16 cellular contexts compared by ENCODE assay signal in genomic region chr7:41006591-41006990, GRCh38.
DNase-seq lines count a peak whose midpoint lies in the region; ATAC-seq, FAIRE-seq and TF ChIP-seq lines count a peak whose summit lies in the region.
"Had no signal": no experiment of that assay in that cellular context is flagged by ENCODE, and none has a peak within 500 bp of the region (broad histone marks: within the 10 kb centered on the region; RNA-seq: fewer than 3 reads in every experiment).

No MANE protein-coding gene starts in this region.

- H3K4me1 ChIP-seq in A549: peaks cover 30% of the 10 kb centered on the region
- H3K4me1 ChIP-seq: stomach had no signal

- POLR2A ChIA-PET in A549 (lab: Yijun Ruan, JAX): no interaction called here

- TF ChIP-seq CTCF in A549 (IDR thresholded peaks at IDR 0.05) (no peak), LNCaP clone FGC (IDR thresholded peaks at IDR 0.05; ENCODE audit: control insufficient read depth, extremely low read depth, insufficient read depth) (no peak)

- no peaks in the 10 kb centered on the region; the same call in 2 of the 3 replicates for H3K9me3 ChIP-seq in A549
- H3K9me3 ChIP-seq: gastrocnemius medialis, vagina had no signal

- peak overlapping the region; percentile 5; the same call in 1 of the 3 replicates for H3K4me2 ChIP-seq in A549

- 6% methylated on average over 2 of the region's 2 CpGs for WGBS in A549 (ENCODE audit: missing lambda C conversion rate)

- H3K4me3 ChIP-seq in A549: no peak overlapping the region
- H3K4me3 ChIP-seq in LNCaP clone FGC (ENCODE audit: low read depth, low read length): no peak overlapping the region
- H3K4me3 ChIP-seq: gastrocnemius medialis, stomach, vagina had no signal

- no peak for TF ChIP-seq EP300 in A549 (IDR thresholded peaks at IDR 0.05)

- H3K27ac ChIP-seq in A549: peak overlapping the region in 1 of 2 experiments; percentile 42; a peak in 2 of 6 replicates
- H3K27ac ChIP-seq: gastrocnemius medialis, stomach, vagina had no signal

- FAIRE-seq in A549 (lab: Jason Lieb, UNC): no peak

- TF ChIP-seq POLR2A in A549 (IDR thresholded peaks at IDR 0.05; ENCODE audit: low read length): no peak

- no peak for TF ChIP-seq RAD21 in A549 (conservative IDR thresholded peaks at IDR 0.05 in 1 of 2, IDR thresholded peaks at IDR 0.05 in 1 of 2)

- peak in 1 of 2 experiments; percentile 8 for DNase-seq in A549 (ENCODE audit: low read depth in 1 of 2, low spot score in 1 of 2)
- peak; percentile 50 for DNase-seq in LNCaP clone FGC (ENCODE audit: low read depth)
- peak; percentile 29 for DNase-seq in astrocyte of the hippocampus (ENCODE audit: low read depth, low spot score)
- DNase-seq in glomerular visceral epithelial cell (ENCODE audit: extremely low spot score): peak; percentile 50
- no peak for DNase-seq in GOT3 (lab: John Stamatoyannopoulos, UW)
- no peak for DNase-seq in activated CD4-positive, alpha-beta T cell treated with anti-CD3 and anti-CD28 coated beads, Interleukin-2, amount 50 U/mL, for 4 hours
- DNase-seq: activated CD4-positive, alpha-beta T cell treated with anti-CD3 and anti-CD28 coated beads for 48 hours; gastrocnemius medialis; immature natural killer cell; KG1; NCI-H510A; RPMI8226; stomach had no signal

- no peak for ATAC-seq in A549
- ATAC-seq in HG03097 (IDR thresholded peaks at IDR 0.05; ENCODE audit: low FRiP score, unreplicated experiment): no peak
- no peak for ATAC-seq in HG02840 (IDR thresholded peaks at IDR 0.05; ENCODE audit: low FRiP score, unreplicated experiment)
- ATAC-seq: gastrocnemius medialis had no signal

- CTCF ChIA-PET in A549 (lab: Yijun Ruan, JAX): interaction anchor here (1.1 kb wide), 1 partner anchor 100 kb away, joined by 3 read pairs; no protein-coding TSS in a partner anchor

TF ChIP-seq in A549, 52 proteins besides CTCF, POLR2A, EP300 and RAD21:
- TF ChIP-seq BCL3 (IDR thresholded peaks at IDR 0.05) (no peak), GATA3 (IDR thresholded peaks at IDR 0.05; ENCODE audit: borderline replicate concordance) (no peak), SMC3 (IDR thresholded peaks at IDR 0.05) (no peak), CBX2 (IDR thresholded peaks at IDR 0.05; ENCODE audit: borderline replicate concordance, low read depth) (no peak), FOSL2 (IDR thresholded peaks at IDR 0.05) (no peak), FOSL2 (CRISPR knock-in tag; IDR thresholded peaks at IDR 0.05) (no peak), KDM5A (IDR thresholded peaks at IDR 0.05) (no peak), TFCP2L1 (CRISPR knock-in tag; IDR thresholded peaks at IDR 0.05) (no peak), CEBPB (IDR thresholded peaks at IDR 0.05) (peak; percentile 39 to 45; a peak in 2 of 4 replicates), FOXS1 (CRISPR knock-in tag; IDR thresholded peaks at IDR 0.05) (no peak), JUNB (IDR thresholded peaks at IDR 0.05) (peak; percentile 35; the same call in 1 of the 2 replicates), KDM1A (IDR thresholded peaks at IDR 0.05; ENCODE audit: low read depth) (no peak), MAFK (IDR thresholded peaks at IDR 0.05; ENCODE audit: partially characterized antibody) (no peak), RCOR1 (IDR thresholded peaks at IDR 0.05; ENCODE audit: low read depth, low read length) (no peak), POLR2AphosphoS2 (conservative IDR thresholded peaks at IDR 0.05; ENCODE audit: low read length) (no peak)
TF ChIP-seq in A549: peak in this region for 2.

Comparison
In these comparisons a context has a peak if more than half of its experiments do, and no peak if none do; other contexts are left out.
1. DNase-seq: peak in LNCaP clone FGC (single experiment), astrocyte of the hippocampus (single experiment) and glomerular visceral epithelial cell (single experiment); none in GOT3 (single experiment) and activated CD4-positive, alpha-beta T cell treated with anti-CD3 and anti-CD28 coated beads, Interleukin-2, amount 50 U/mL, for 4 hours (0 of 2).